ENCODE assay signal across 8 cellular contexts in the genomic region with DNA sequence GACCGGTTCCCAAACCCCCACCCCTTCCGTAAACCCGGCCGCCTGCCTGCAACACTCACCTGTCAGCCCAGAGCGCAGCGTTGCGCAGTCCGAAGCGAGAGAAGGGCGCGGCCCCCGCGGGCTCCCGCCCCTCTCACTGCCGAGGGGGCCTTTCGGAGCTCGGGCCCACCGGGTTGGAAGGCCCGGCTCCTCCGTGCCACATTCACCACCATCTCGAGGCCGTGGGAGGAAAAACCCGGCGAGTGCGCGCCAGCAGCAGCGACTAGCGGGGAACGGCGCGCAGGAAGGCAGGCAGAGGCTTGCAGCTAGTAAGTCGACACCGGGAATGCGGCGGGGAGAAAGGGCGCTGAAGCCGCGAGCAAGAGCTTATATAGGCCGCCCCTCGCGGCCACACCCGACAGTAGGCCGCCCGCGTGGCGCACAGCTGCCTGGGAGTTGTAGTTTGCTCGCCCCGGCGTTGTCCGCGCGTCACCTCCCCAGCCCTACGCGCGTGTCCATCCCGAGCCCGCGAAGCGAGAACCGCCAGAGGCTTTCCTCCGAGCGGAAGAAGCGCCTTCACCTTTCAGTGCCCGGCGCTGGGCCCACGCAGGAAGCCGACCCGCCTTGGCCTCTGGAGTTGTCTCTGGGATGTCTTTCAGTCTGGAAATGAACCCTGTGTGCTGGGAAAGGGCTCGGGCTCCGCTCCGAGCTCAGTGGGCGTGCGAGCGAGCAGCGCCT. TPM values are rescaled to one million over a fixed set of nuclear protein-coding genes. Genes with fewer than 3 reads are reported as not detected.
DNase-seq lines count a peak whose midpoint lies in the region; ATAC-seq and TF ChIP-seq lines count a peak whose summit lies in the region.

No MANE protein-coding gene starts in this region.

- intact Hi-C loops in left colon (cut with DNase I, micrococcal nuclease) = no loop called here

- peak; percentile 98 for DNase-seq in Ammon's horn (ENCODE audit: low spot score)
- peak; percentile 90 to 98 for DNase-seq in NCI-H446 (lab: John Stamatoyannopoulos, UW)
- DNase-seq in activated CD4-positive, alpha-beta T cell treated with anti-CD3 and anti-CD28 coated beads for 24 hours (ENCODE audit: low read depth in 2 of 2) = peak; percentile 88 to 89
- DNase-seq in chondrocyte (ENCODE audit: low spot score) = peak; percentile 98
- DNase-seq in left colon = peak; percentile 96 to 97
- DNase-seq in stimulated activated CD4-positive, alpha-beta T cell treated with anti-CD3 and anti-CD28 coated beads, Interleukin-1b, Interleukin-23, amount 100 ng/mL, for 4 hours (ENCODE audit: low read depth in 2 of 2) = peak; percentile 90 to 94

- H3K9me3 Mint-ChIP-seq in chondrocyte (ENCODE audit: low read depth) = no peaks in the 10 kb centered on the region

- H3K4me1 Mint-ChIP-seq in chondrocyte (ENCODE audit: low read depth) = peaks cover 33% of the 10 kb centered on the region

- H3K36me3 Mint-ChIP-seq in chondrocyte (ENCODE audit: low read depth) = peaks cover 25% of the 10 kb centered on the region

- TF ChIP-seq CTCF in chondrocyte (IDR thresholded peaks at IDR 0.05) = peak; percentile 59

- peak overlapping the region; percentile 91 for H3K27ac Mint-ChIP-seq in chondrocyte (ENCODE audit: unreplicated experiment)

- no peaks in the 10 kb centered on the region for H3K27me3 Mint-ChIP-seq in chondrocyte (ENCODE audit: low read depth)

- ATAC-seq in GM19035 (IDR thresholded peaks at IDR 0.05; ENCODE audit: unreplicated experiment) (peak; percentile 88), HG03342 (IDR thresholded peaks at IDR 0.05; ENCODE audit: unreplicated experiment) (peak; percentile 81), left colon (peak; percentile 92)

- peak overlapping the region; percentile 89 for H3K4me3 Mint-ChIP-seq in chondrocyte (ENCODE audit: unreplicated experiment)

RNA-seq across cellular contexts. Expression of a gene that starts 10.4 kb away (rescaled TPM):
- total RNA-seq in chondrocyte (1.3 to 2.6 TPM (median 2.3 TPM) in 3 replicates), left colon (1 to 10 TPM; 3.0 to 4.7 TPM)

RNA-seq across cellular contexts. Expression of a gene that starts 28.8 kb away (rescaled TPM):
- 19.6 to 21.5 TPM (median 20.3 TPM) in 3 replicates for total RNA-seq in chondrocyte
- 10 to 100 TPM; 14.7 to 18.3 TPM for total RNA-seq in left colon

Comparison
In these comparisons a context has a peak if more than half of its experiments do, and no peak if none do; other contexts are left out.
1. Peak in every context shown above with its lines: DNase-seq and ATAC-seq.